In genomic region chr14:63262446-63262845, GRCh38 we compare ENCODE assay signal across 24 cellular contexts. TPM values are rescaled to one million over a fixed set of nuclear protein-coding genes. Genes with fewer than 3 reads are reported as not detected.
"Had no signal": no experiment of that assay in that cellular context is flagged by ENCODE, and none has a peak within 500 bp of the region (broad histone marks: within the 10 kb centered on the region; RNA-seq: fewer than 3 reads in every experiment).

No MANE protein-coding gene starts in this region.

- DNase-seq: KBM-7, MV-4-11, NCI-H1048, NCI-H1105, NCI-H1417, NCI-H1436 treated with DMSO at 0.1 percent for 48 hours, NCI-H1694, NCI-H187 treated with DMSO at 0.1 percent for 48 hours, NCI-H2029 treated with DMSO at 0.1 percent for 48 hours, NCI-H2171, NCI-H226, NCI-H446, NCI-H510A, NCI-H524 treated with DMSO at 0.1 percent for 48 hours, NCI-H69, NCI-H774, SHP77 treated with DMSO at 0.1 percent for 48 hours, SJCRH30 had no signal

- H3K4me3 ChIP-seq: SJCRH30, SK-N-MC had no signal

- ATAC-seq: Panc1 had no signal

- H3K27me3 ChIP-seq: SJCRH30 had no signal

- H3K9me3 ChIP-seq: SJCRH30 had no signal

- H3K27ac ChIP-seq: RWPE1, SJCRH30, SK-N-MC had no signal

RNA-seq across cellular contexts. Expression of gene GPHB5, which starts 56.3 kb away (rescaled TPM):
- total RNA-seq: HT-29, LHCN-M2, MCF 10A, SJCRH30 had no signal

RNA-seq across cellular contexts. Expression of gene RHOJ, which starts 58.2 kb away (rescaled TPM):
- total RNA-seq: HT-29, LHCN-M2, MCF 10A had no signal
